In genomic region chr6:34953084-34954025, GRCh38 we compare ENCODE assay signal across 1 cellular context.
TF ChIP-seq lines count a peak whose summit lies in the region.

No MANE protein-coding gene starts in this region.

TF ChIP-seq in K562, 482 proteins besides CTCF, POLR2A, EP300 and RAD21 (continued from another document):
- TF ChIP-seq ZMIZ1 (IDR thresholded peaks at IDR 0.05; ENCODE audit: low read depth in 2 of 2, low read length in 2 of 2) (no peak), SREBF2 (CRISPR knock-in tag; IDR thresholded peaks at IDR 0.05) (no peak), TAF15 (IDR thresholded peaks at IDR 0.05; ENCODE audit: low read depth, low read length) (no peak), MTA1 (IDR thresholded peaks at IDR 0.05; ENCODE audit: borderline replicate concordance) (no peak), ZBTB17 (CRISPR knock-in tag; IDR thresholded peaks at IDR 0.05) (no peak), POLR2H (tag; IDR thresholded peaks at IDR 0.05; ENCODE audit: low read depth) (no peak), NBN (IDR thresholded peaks at IDR 0.05; ENCODE audit: low read depth) (no peak), MTA2 (IDR thresholded peaks at IDR 0.05; ENCODE audit: low read depth) (no peak), TGIF2 (CRISPR knock-in tag; IDR thresholded peaks at IDR 0.05) (no peak), ZFPM2 (CRISPR knock-in tag; IDR thresholded peaks at IDR 0.05) (no peak), HDAC3 (IDR thresholded peaks at IDR 0.05; ENCODE audit: borderline replicate concordance, partially characterized antibody) (no peak), JUND (IDR thresholded peaks at IDR 0.05; ENCODE audit: borderline replicate concordance, low read depth, low read length) (peak; percentile 66; the same call in 1 of the 2 replicates), JUND (tag; IDR thresholded peaks at IDR 0.05; ENCODE audit: borderline replicate concordance, low read depth, low read length) (peak; percentile 79; the same call in 1 of the 3 replicates), CBX3 (IDR thresholded peaks at IDR 0.05; ENCODE audit: borderline replicate concordance in 1 of 2, low read length in 2 of 2) (no peak), KAT2B (IDR thresholded peaks at IDR 0.05; ENCODE audit: low read depth, low read length) (no peak), TAF7 (tag; IDR thresholded peaks at IDR 0.05) (no peak), BCOR (IDR thresholded peaks at IDR 0.05) (no peak), POU5F1 (IDR thresholded peaks at IDR 0.05; ENCODE audit: borderline replicate concordance, low read depth, low read length, partially characterized antibody) (no peak), HOXB6 (CRISPR knock-in tag; IDR thresholded peaks at IDR 0.05; ENCODE audit: borderline replicate concordance) (no peak), PURB (CRISPR knock-in tag; IDR thresholded peaks at IDR 0.05; ENCODE audit: low read depth) (no peak), FOXA3 (CRISPR knock-in tag; conservative IDR thresholded peaks at IDR 0.05 in 1 of 2, IDR thresholded peaks at IDR 0.05 in 1 of 2) (peak; percentile 87 to 95)
- TF ChIP-seq, protein P1, sequence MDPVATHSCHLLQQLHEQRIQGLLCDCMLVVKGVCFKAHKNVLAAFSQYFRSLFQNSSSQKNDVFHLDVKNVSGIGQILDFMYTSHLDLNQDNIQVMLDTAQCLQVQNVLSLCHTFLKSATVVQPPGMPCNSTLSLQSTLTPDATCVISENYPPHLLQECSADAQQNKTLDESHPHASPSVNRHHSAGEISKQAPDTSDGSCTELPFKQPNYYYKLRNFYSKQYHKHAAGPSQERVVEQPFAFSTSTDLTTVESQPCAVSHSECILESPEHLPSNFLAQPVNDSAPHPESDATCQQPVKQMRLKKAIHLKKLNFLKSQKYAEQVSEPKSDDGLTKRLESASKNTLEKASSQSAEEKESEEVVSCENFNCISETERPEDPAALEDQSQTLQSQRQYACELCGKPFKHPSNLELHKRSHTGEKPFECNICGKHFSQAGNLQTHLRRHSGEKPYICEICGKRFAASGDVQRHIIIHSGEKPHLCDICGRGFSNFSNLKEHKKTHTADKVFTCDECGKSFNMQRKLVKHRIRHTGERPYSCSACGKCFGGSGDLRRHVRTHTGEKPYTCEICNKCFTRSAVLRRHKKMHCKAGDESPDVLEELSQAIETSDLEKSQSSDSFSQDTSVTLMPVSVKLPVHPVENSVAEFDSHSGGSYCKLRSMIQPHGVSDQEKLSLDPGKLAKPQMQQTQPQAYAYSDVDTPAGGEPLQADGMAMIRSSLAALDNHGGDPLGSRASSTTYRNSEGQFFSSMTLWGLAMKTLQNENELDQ (CRISPR knock-in tag; IDR thresholded peaks at IDR 0.05; ENCODE audit: borderline replicate concordance): no peak
